21 cellular contexts compared by ENCODE assay signal in genomic region chr11:11290354-11290753, GRCh38.
DNase-seq lines count a peak whose midpoint lies in the region; ATAC-seq, FAIRE-seq and TF ChIP-seq lines count a peak whose summit lies in the region.
"Had no signal": no experiment of that assay in that cellular context is flagged by ENCODE, and none has a peak within 500 bp of the region (broad histone marks: within the 10 kb centered on the region; RNA-seq: fewer than 3 reads in every experiment).

No MANE protein-coding gene starts in this region.

- ATAC-seq in HG02642 (IDR thresholded peaks at IDR 0.05; ENCODE audit: poor library complexity, unreplicated experiment), result no peak
- ATAC-seq: GM23338, HCT116, HepG2 had no signal

- H4K8ac ChIP-seq in mesendoderm (ENCODE audit: low read depth, low read length) (no peak overlapping the region), neuronal stem cell (ENCODE audit: low read depth, low read length) (no peak overlapping the region)

- H3K4me3 ChIP-seq in bronchial epithelial cell (ENCODE audit: low read depth, low read length), result no peak overlapping the region
- H3K4me3 ChIP-seq in mesendoderm (ENCODE audit: low read length), result no peak overlapping the region
- no peak overlapping the region for H3K4me3 ChIP-seq in neuronal stem cell (ENCODE audit: low read length in 2 of 2)
- H3K4me3 ChIP-seq in SK-N-SH (ENCODE audit: low read depth in 2 of 2, low read length in 1 of 2), result no peak overlapping the region
- H3K4me3 ChIP-seq: BLaER1, GM23338 had no signal

- H3K4ac ChIP-seq in mesendoderm (ENCODE audit: low read depth, low read length) (no peak overlapping the region), neuronal stem cell (ENCODE audit: low read length) (no peak overlapping the region)

- no peaks in the 10 kb centered on the region for H4K20me1 ChIP-seq in SK-N-SH (ENCODE audit: insufficient read depth)
- H4K20me1 ChIP-seq: BLaER1 had no signal

- H3K4me1 ChIP-seq in mesendoderm (ENCODE audit: control insufficient read depth, low read depth, low read length) (peaks cover 5% of the 10 kb centered on the region), neuronal stem cell (ENCODE audit: control insufficient read depth in 2 of 2, insufficient read depth in 1 of 2, low read depth in 1 of 2, low read length in 2 of 2) (peaks cover 0 to 2% of the 10 kb centered on the region in 2 donors), SK-N-SH (ENCODE audit: control insufficient read depth in 1 of 2, insufficient read depth in 2 of 2, low read depth in 1 of 2, low read length in 1 of 2) (peaks cover 0 to 13% of the 10 kb centered on the region in 2 experiments; a peak in 1 of 4 replicates)
- H3K4me1 ChIP-seq: BLaER1 had no signal

- no peak overlapping the region for H4K91ac ChIP-seq in neuronal stem cell (ENCODE audit: low read depth, low read length, poor library complexity)

- POLR2A ChIA-PET in SK-N-SH (lab: Yijun Ruan, JAX), result no interaction called here

- H2BK120ac ChIP-seq in mesendoderm (ENCODE audit: low read depth, low read length) (no peak overlapping the region), neuronal stem cell (ENCODE audit: low read depth, low read length) (no peak overlapping the region)

- CTCF ChIA-PET in SK-N-SH (lab: Yijun Ruan, JAX), result interaction anchor here (0.8 kb wide), 1 partner anchor 100 kb away, joined by 3 read pairs; no protein-coding TSS in a partner anchor

- FAIRE-seq in bronchial epithelial cell (lab: Jason Lieb, UNC), result peak; percentile 47
- FAIRE-seq: G401.6, GM12892, GM18507, H54, HepG2 had no signal

- H4K5ac ChIP-seq in mesendoderm (ENCODE audit: low read length), result no peak overlapping the region

- H3K9me2 ChIP-seq in SK-N-SH, result no peaks in the 10 kb centered on the region

- H3K79me1 ChIP-seq in mesendoderm (ENCODE audit: low read length) (no peaks in the 10 kb centered on the region), neuronal stem cell (ENCODE audit: low read depth, low read length) (no peaks in the 10 kb centered on the region)

- no peak overlapping the region for H2AFZ ChIP-seq in neuronal stem cell (ENCODE audit: low read length)
- H2AFZ ChIP-seq in SK-N-SH (ENCODE audit: low read depth), result no peak overlapping the region
- H2AFZ ChIP-seq: GM23338 had no signal

- H3K9ac ChIP-seq in mesendoderm (ENCODE audit: low read length) (no peak overlapping the region), neuronal stem cell (ENCODE audit: low read depth, low read length, poor library complexity) (no peak overlapping the region), SK-N-SH (no peak overlapping the region)
- H3K9ac ChIP-seq: BLaER1 had no signal

- TF ChIP-seq CTCF in bronchial epithelial cell (IDR thresholded peaks at IDR 0.05; ENCODE audit: insufficient read depth, low read length, severe bottlenecking) (no peak), SK-N-SH (IDR thresholded peaks at IDR 0.05) (no peak)

- H3K27ac ChIP-seq in mesendoderm (ENCODE audit: low read depth, low read length) (no peak overlapping the region), neuronal stem cell (replicated peaks; ENCODE audit: low read length) (no peak overlapping the region), SK-N-SH (ENCODE audit: low read depth in 2 of 2, low read length in 1 of 2) (no peak overlapping the region)
- H3K27ac ChIP-seq: BLaER1 had no signal

- H3K4me2 ChIP-seq in mesendoderm (ENCODE audit: low read length), result no peak overlapping the region
- no peak overlapping the region for H3K4me2 ChIP-seq in neuronal stem cell (ENCODE audit: insufficient read depth, low read length, poor library complexity, severe bottlenecking)
- H3K4me2 ChIP-seq in SK-N-SH, result no peak overlapping the region
- H3K4me2 ChIP-seq: BLaER1, GM23338 had no signal

- TF ChIP-seq EP300 in SK-N-SH (IDR thresholded peaks at IDR 0.05; ENCODE audit: borderline replicate concordance in 1 of 2, low read depth in 1 of 2, low read length in 1 of 2), result no peak

- peak overlapping the region; percentile 63 for H3K56ac ChIP-seq in mesendoderm (ENCODE audit: low read length)

- H3K9me3 ChIP-seq in neuronal stem cell (replicated peaks in 1 of 2; ENCODE audit: control insufficient read depth in 2 of 2, insufficient read depth in 1 of 2, low read depth in 1 of 2, low read length in 2 of 2) (no peaks in the 10 kb centered on the region), SK-N-SH (no peaks in the 10 kb centered on the region)
- H3K9me3 ChIP-seq: BLaER1 had no signal

- H3K36me3 ChIP-seq in bronchial epithelial cell (ENCODE audit: control insufficient read depth, insufficient read depth, low read length) (no peaks in the 10 kb centered on the region), mesendoderm (ENCODE audit: control insufficient read depth, insufficient read depth, low read length) (no peaks in the 10 kb centered on the region), neuronal stem cell (replicated peaks in 1 of 2; ENCODE audit: control insufficient read depth in 2 of 2, insufficient read depth in 2 of 2, low read length in 2 of 2) (no peaks in the 10 kb centered on the region), SK-N-SH (replicated peaks in 1 of 2; ENCODE audit: control insufficient read depth in 1 of 2, insufficient read depth in 2 of 2, low read length in 1 of 2) (no peaks in the 10 kb centered on the region)
- H3K36me3 ChIP-seq: BLaER1 had no signal

- H2BK5ac ChIP-seq in mesendoderm (ENCODE audit: low read length) (no peak overlapping the region), neuronal stem cell (ENCODE audit: low read length) (peak overlapping the region; percentile 67)

- no peak overlapping the region for H2BK15ac ChIP-seq in mesendoderm (replicated peaks; ENCODE audit: low read depth)
- no peak overlapping the region for H2BK15ac ChIP-seq in neuronal stem cell (ENCODE audit: low read length)

- H3K79me2 ChIP-seq in mesendoderm (ENCODE audit: control insufficient read depth, insufficient read depth, low read length), result no peaks in the 10 kb centered on the region
- H3K79me2 ChIP-seq in SK-N-SH (ENCODE audit: insufficient read depth), result no peaks in the 10 kb centered on the region

- H2BK12ac ChIP-seq in neuronal stem cell (ENCODE audit: low read length), result no peak overlapping the region

- no peak overlapping the region for H3K14ac ChIP-seq in neuronal stem cell (ENCODE audit: low read length)

- DNase-seq in ELF-1 (ENCODE audit: low read depth, low spot score) (peak; percentile 41), bronchial epithelial cell (ENCODE audit: low read depth) (no peak), mesendoderm (peak; percentile 92), neuronal stem cell (ENCODE audit: low spot score) (no peak), SK-N-SH (no peak), OCI-M2 (lab: John Stamatoyannopoulos, UW; ENCODE audit: unreplicated experiment) (no peak), RKO (ENCODE audit: low spot score) (no peak)
- DNase-seq: 8988T; CD4-positive, alpha-beta memory T cell; DMS153; DND-41; EL had no signal

- no CpG with 5 or more reads among the region's 4 CpGs for WGBS in mesendoderm (ENCODE audit: extremely low coverage, insufficient coverage, low lambda C conversion rate)
- WGBS in neuronal stem cell (ENCODE audit: extremely low coverage in 2 of 2, insufficient read length in 2 of 2, insufficient replicate concordance in 1 of 2), 2 donors, result no CpG with 5 or more reads among the region's 4 CpGs
- 71% methylated on average over 4 of the region's 4 CpGs for WGBS in SK-N-SH (ENCODE audit: low lambda C conversion rate)

- TF ChIP-seq RAD21 in SK-N-SH (IDR thresholded peaks at IDR 0.05; ENCODE audit: low read length), result no peak

- no peak overlapping the region for H2AK5ac ChIP-seq in mesendoderm (ENCODE audit: low read length)
- no peak overlapping the region for H2AK5ac ChIP-seq in neuronal stem cell (ENCODE audit: low read depth, low read length)

- H3K27me3 ChIP-seq in bronchial epithelial cell (ENCODE audit: control insufficient read depth, insufficient read depth, low read length) (no peaks in the 10 kb centered on the region), mesendoderm (ENCODE audit: insufficient read depth, low read length, poor library complexity) (no peaks in the 10 kb centered on the region), neuronal stem cell (ENCODE audit: control insufficient read depth in 3 of 3, insufficient read depth in 3 of 3, low read depth in 1 of 3, low read length in 3 of 3) (no peaks in the 10 kb centered on the region), SK-N-SH (ENCODE audit: insufficient read depth) (0 out of 2 replicates have a peak, but pooled peaks cover 7% of the 10 kb centered on the region)
- H3K27me3 ChIP-seq: BLaER1 had no signal

- H3K23ac ChIP-seq in mesendoderm (ENCODE audit: low read length) (no peak overlapping the region), neuronal stem cell (ENCODE audit: low read depth, low read length, poor library complexity) (no peak overlapping the region)

- no peak overlapping the region for H3K18ac ChIP-seq in mesendoderm (ENCODE audit: low read length)
- no peak overlapping the region for H3K18ac ChIP-seq in neuronal stem cell (ENCODE audit: low read length)

- no peaks in the 10 kb centered on the region for H3F3A ChIP-seq in SK-N-SH (replicated peaks; ENCODE audit: insufficient read depth)

TF ChIP-seq in SK-N-SH, 30 proteins besides CTCF, POLR2A, EP300 and RAD21 (continues in another document):
- TF ChIP-seq NFIC (IDR thresholded peaks at IDR 0.05; ENCODE audit: borderline replicate concordance), result no peak
- TF ChIP-seq REST (IDR thresholded peaks at IDR 0.05; ENCODE audit: low read depth, low read length), result no peak
- no peak for TF ChIP-seq GABPA (IDR thresholded peaks at IDR 0.05; ENCODE audit: low read depth)
- TF ChIP-seq ELF1 (IDR thresholded peaks at IDR 0.05), result no peak

Comparison
In these comparisons a context has a peak if more than half of its experiments do, and no peak if none do; other contexts are left out.
1. DNase-seq: peak in ELF-1 (single experiment) and mesendoderm (single experiment); none in bronchial epithelial cell (single experiment), neuronal stem cell (single experiment), SK-N-SH (single experiment), OCI-M2 (single experiment) and RKO (single experiment).